Comparison of ENCODE assay signal across 11 cellular contexts in the genomic region with DNA sequence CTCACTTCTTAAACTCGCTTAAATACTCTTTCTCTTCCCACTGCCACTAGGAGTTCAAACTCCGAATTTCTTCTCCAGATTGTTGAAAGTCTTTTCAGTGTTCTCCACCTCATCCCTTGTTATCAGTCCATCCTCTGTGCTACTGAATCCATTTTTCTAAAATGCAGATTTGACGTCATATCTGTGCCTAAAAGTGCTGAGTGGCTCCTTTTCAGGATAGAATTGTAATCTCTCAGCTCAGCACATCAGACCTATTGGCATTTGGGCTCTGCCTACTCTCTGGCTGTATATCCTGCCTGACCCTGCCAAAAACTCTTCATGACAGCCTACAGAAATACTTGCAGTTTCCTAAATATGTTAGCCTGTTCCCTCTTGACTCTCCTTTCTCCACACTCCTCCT. TPM values are rescaled to one million over a fixed set of nuclear protein-coding genes. Genes with fewer than 3 reads are reported as not detected.
DNase-seq lines count a peak whose midpoint lies in the region; ATAC-seq, FAIRE-seq and TF ChIP-seq lines count a peak whose summit lies in the region.
"Had no signal": no experiment of that assay in that cellular context is flagged by ENCODE, and none has a peak within 500 bp of the region (broad histone marks: within the 10 kb centered on the region; RNA-seq: fewer than 3 reads in every experiment).

No MANE protein-coding gene starts in this region.

- POLR2A ChIA-PET in A549 (lab: Yijun Ruan, JAX), result interaction anchor here (1.3 kb wide), 1 partner anchor 77 kb away, joined by 5 read pairs; the partner anchor contains the start of gene TM9SF1

- no peak overlapping the region for H3K27ac ChIP-seq in A549
- H3K27ac ChIP-seq in left lung, result peak overlapping the region; percentile 97 to 99
- H3K27ac ChIP-seq: SJSA1 had no signal

- H3K4me3 ChIP-seq in A549, result no peak overlapping the region
- peak overlapping the region; percentile 92; the same call in 1 of the 2 replicates for H3K4me3 ChIP-seq in GM12865 (ENCODE audit: low read depth, low read length)
- H3K4me3 ChIP-seq in left lung, result no peak overlapping the region

- DNase-seq in A549 (ENCODE audit: low read depth in 1 of 2, low spot score in 1 of 2), result no peak
- no peak for DNase-seq in GM12865 (ENCODE audit: low read depth)
- no peak for DNase-seq in activated T-helper 2 cell treated with anti-CD3 and anti-CD28 coated beads, Interferon-gamma antibody, Interleukin-2, Interleukin-4, amounts not matched to agents 10 μg/mL and 5 μg/mL and 100 μg/mL, durations not matched to agents 14 hours and 24 hours and 36 hours (ENCODE audit: low spot score)
- DNase-seq in left lung, result no peak
- no peak for DNase-seq in cerebellar cortex (ENCODE audit: low spot score)
- no peak for DNase-seq in NCI-H524 (lab: John Stamatoyannopoulos, UW)
- DNase-seq: NCI-H446 had no signal

- no peaks in the 10 kb centered on the region for H3K27me3 Mint-ChIP-seq in activated T-helper 2 cell treated with anti-CD3 and anti-CD28 coated beads, Interferon-gamma antibody, Interleukin-2, Interleukin-4, amounts not matched to agents 10 μg/mL and 5 μg/mL and 100 μg/mL, durations not matched to agents 14 hours and 24 hours and 36 hours (ENCODE audit: low read depth)

- H3K27me3 ChIP-seq in left lung, result no peaks in the 10 kb centered on the region
- H3K27me3 ChIP-seq: SJSA1 had no signal

- FAIRE-seq in A549 (lab: Jason Lieb, UNC), result no peak

- H3K4me1 ChIP-seq in A549 (0 out of 3 replicates have a peak, but pooled peaks cover 5% of the 10 kb centered on the region), left lung (peaks cover 23 to 64% of the 10 kb centered on the region in 2 donors)

- H3K9me3 ChIP-seq in A549, result no peaks in the 10 kb centered on the region
- no peaks in the 10 kb centered on the region for H3K9me3 ChIP-seq in left lung
- H3K9me3 ChIP-seq: SJSA1, thoracic aorta had no signal

- no peak for TF ChIP-seq RAD21 in A549 (conservative IDR thresholded peaks at IDR 0.05 in 1 of 2, IDR thresholded peaks at IDR 0.05 in 1 of 2)

- intact Hi-C loops in activated T-helper 2 cell treated with anti-CD3 and anti-CD28 coated beads, Interferon-gamma antibody, Interleukin-2, Interleukin-4, amounts not matched to agents 10 μg/mL and 5 μg/mL and 100 μg/mL, durations not matched to agents 14 hours and 24 hours and 36 hours (cut with micrococcal nuclease), result no loop called here
- intact Hi-C loops in left lung (cut with DNase I), result no loop called here

- TF ChIP-seq CTCF in A549 (IDR thresholded peaks at IDR 0.05) (no peak), GM12865 (IDR thresholded peaks at IDR 0.05; ENCODE audit: insufficient read depth, low read depth, low read length, missing control alignments) (no peak), left lung (IDR thresholded peaks at IDR 0.05) (no peak)

- TF ChIP-seq EP300 in A549 (IDR thresholded peaks at IDR 0.05), result no peak

- no peaks in the 10 kb centered on the region for H3K9me3 Mint-ChIP-seq in activated T-helper 2 cell treated with anti-CD3 and anti-CD28 coated beads, Interferon-gamma antibody, Interleukin-2, Interleukin-4, amounts not matched to agents 10 μg/mL and 5 μg/mL and 100 μg/mL, durations not matched to agents 14 hours and 24 hours and 36 hours

- ATAC-seq in A549 (no peak), left lung (peak; percentile 2), HG02885 (IDR thresholded peaks at IDR 0.05; ENCODE audit: poor library complexity, unreplicated experiment) (no peak), GM18498 (IDR thresholded peaks at IDR 0.05; ENCODE audit: unreplicated experiment) (no peak)

- H3K36me3 Mint-ChIP-seq in activated T-helper 2 cell treated with anti-CD3 and anti-CD28 coated beads, Interferon-gamma antibody, Interleukin-2, Interleukin-4, amounts not matched to agents 10 μg/mL and 5 μg/mL and 100 μg/mL, durations not matched to agents 14 hours and 24 hours and 36 hours (ENCODE audit: low read depth), result peaks cover 11% of the 10 kb centered on the region

- WGBS in A549 (ENCODE audit: missing lambda C conversion rate), result 72% methylated on average over 3 of the region's 3 CpGs

- peaks cover 0 to 28% of the 10 kb centered on the region in 2 donors for H3K36me3 ChIP-seq in left lung
- H3K36me3 ChIP-seq: thoracic aorta had no signal

- H3K27ac Mint-ChIP-seq in activated T-helper 2 cell treated with anti-CD3 and anti-CD28 coated beads, Interferon-gamma antibody, Interleukin-2, Interleukin-4, amounts not matched to agents 10 μg/mL and 5 μg/mL and 100 μg/mL, durations not matched to agents 14 hours and 24 hours and 36 hours, result peak overlapping the region; percentile 74

- CTCF ChIA-PET in A549 (lab: Yijun Ruan, JAX), result interaction anchor here (1.5 to 34.0 kb wide), 8 partner anchors 10 to 165 kb away, joined by 4 to 469 read pairs (median 8); partner anchors contain the start of genes CIDEB, DHRS1, LTB4R and LTB4R2

- H3K4me1 Mint-ChIP-seq in activated T-helper 2 cell treated with anti-CD3 and anti-CD28 coated beads, Interferon-gamma antibody, Interleukin-2, Interleukin-4, amounts not matched to agents 10 μg/mL and 5 μg/mL and 100 μg/mL, durations not matched to agents 14 hours and 24 hours and 36 hours (ENCODE audit: low read depth), result peaks cover 30% of the 10 kb centered on the region

- TF ChIP-seq POLR2A in A549 (IDR thresholded peaks at IDR 0.05; ENCODE audit: low read length), result no peak

- H3K4me2 ChIP-seq in A549, result peak overlapping the region; percentile 85; the same call in 2 of the 3 replicates

- peak overlapping the region; percentile 72 for H3K4me3 Mint-ChIP-seq in activated T-helper 2 cell treated with anti-CD3 and anti-CD28 coated beads, Interferon-gamma antibody, Interleukin-2, Interleukin-4, amounts not matched to agents 10 μg/mL and 5 μg/mL and 100 μg/mL, durations not matched to agents 14 hours and 24 hours and 36 hours (ENCODE audit: low read depth)

TF ChIP-seq in A549, 52 proteins besides CTCF, POLR2A, EP300 and RAD21:
- TF ChIP-seq MAFK (IDR thresholded peaks at IDR 0.05; ENCODE audit: partially characterized antibody) (peak; percentile 85), HOXB5 (CRISPR knock-in tag; IDR thresholded peaks at IDR 0.05) (no peak)
TF ChIP-seq in A549: peak in this region for 1.

RNA-seq across cellular contexts. Expression of gene RABGGTA, which starts 1.0 kb away (rescaled TPM):
- polyA plus RNA-seq in A549 (2011; rRNA removed), result 18.6 and 22.4 TPM in 2 replicates
- polyA plus RNA-seq in A549 (2012; cell fraction: cytosol; rRNA removed), result 40.9 and 43.2 TPM in 2 replicates
- polyA plus RNA-seq in A549 (2012; cell fraction: nucleus; rRNA removed), result 157 and 208 TPM in 2 replicates
- polyA plus RNA-seq in A549 (2017; fragmentation: RNase III; extraction: RNeasy Plus Mini Kit Qiagen cat#74134 plus additional on column Dnase treatment), result 17.2 to 23.1 TPM (median 21.9 TPM) in 3 replicates
- 41.9 and 52.1 TPM in 2 replicates for polyA minus RNA-seq in A549 (2011; rRNA and poly(A)+ RNA removed)
- total RNA-seq in activated T-helper 2 cell treated with anti-CD3 and anti-CD28 coated beads, Interferon-gamma antibody, Interleukin-2, Interleukin-4, amounts not matched to agents 10 μg/mL and 5 μg/mL and 100 μg/mL, durations not matched to agents 14 hours and 24 hours and 36 hours, result 33.9 and 38.4 TPM in 2 replicates
- total RNA-seq in left lung, result 10 to 100 TPM; 49.3 to 53.3 TPM

RNA-seq across cellular contexts. Expression of gene TGM1, which starts 9.5 kb away (rescaled TPM):
- 0.61 and 1.7 TPM in 2 replicates for polyA plus RNA-seq in A549 (2011; rRNA removed)
- polyA plus RNA-seq in A549 (2012; cell fraction: cytosol; rRNA removed), result 1.7 and 2.3 TPM in 2 replicates
- 11.3 and 14.8 TPM in 2 replicates for polyA plus RNA-seq in A549 (2012; cell fraction: nucleus; rRNA removed)
- polyA plus RNA-seq in A549 (2017; fragmentation: RNase III; extraction: RNeasy Plus Mini Kit Qiagen cat#74134 plus additional on column Dnase treatment), result 1.3 to 1.8 TPM (median 1.4 TPM) in 3 replicates
- polyA minus RNA-seq in A549 (2011; rRNA and poly(A)+ RNA removed), result 1.6 and 3.3 TPM in 2 replicates
- total RNA-seq in activated T-helper 2 cell treated with anti-CD3 and anti-CD28 coated beads, Interferon-gamma antibody, Interleukin-2, Interleukin-4, amounts not matched to agents 10 μg/mL and 5 μg/mL and 100 μg/mL, durations not matched to agents 14 hours and 24 hours and 36 hours, result 3.4 and 4.4 TPM in 2 replicates
- total RNA-seq in left lung, result 1 to 10 TPM; 7.6 to 9.6 TPM

RNA-seq across cellular contexts. Expression of gene DHRS1, which starts 27.1 kb away (rescaled TPM):
- polyA plus RNA-seq in A549 (2011; rRNA removed) (17.4 and 17.9 TPM in 2 replicates), A549 (2017; fragmentation: RNase III; extraction: RNeasy Plus Mini Kit Qiagen cat#74134 plus additional on column Dnase treatment) (13.8 to 15.2 TPM (median 15.1 TPM) in 3 replicates)
- 19.2 and 19.4 TPM in 2 replicates for polyA plus RNA-seq in A549 (2012; cell fraction: cytosol; rRNA removed)
- 49.2 and 72.1 TPM in 2 replicates for polyA plus RNA-seq in A549 (2012; cell fraction: nucleus; rRNA removed)
- 14.9 and 17.5 TPM in 2 replicates for polyA minus RNA-seq in A549 (2011; rRNA and poly(A)+ RNA removed)
- 9.7 and 10.4 TPM in 2 replicates for total RNA-seq in activated T-helper 2 cell treated with anti-CD3 and anti-CD28 coated beads, Interferon-gamma antibody, Interleukin-2, Interleukin-4, amounts not matched to agents 10 μg/mL and 5 μg/mL and 100 μg/mL, durations not matched to agents 14 hours and 24 hours and 36 hours
- 10 to 100 TPM; 24.9 to 50.2 TPM for total RNA-seq in left lung

RNA-seq across cellular contexts. Expression of gene NOP9, which starts 27.2 kb away (rescaled TPM):
- polyA plus RNA-seq in A549 (2011; rRNA removed), result 16.5 and 23.6 TPM in 2 replicates
- 9.3 and 11.6 TPM in 2 replicates for polyA plus RNA-seq in A549 (2012; cell fraction: cytosol; rRNA removed)
- 52.4 and 55.3 TPM in 2 replicates for polyA plus RNA-seq in A549 (2012; cell fraction: nucleus; rRNA removed)
- polyA plus RNA-seq in A549 (2017; fragmentation: RNase III; extraction: RNeasy Plus Mini Kit Qiagen cat#74134 plus additional on column Dnase treatment), result 23.0 to 24.5 TPM (median 24.2 TPM) in 3 replicates
- 45.7 and 46.9 TPM in 2 replicates for polyA minus RNA-seq in A549 (2011; rRNA and poly(A)+ RNA removed)
- total RNA-seq in activated T-helper 2 cell treated with anti-CD3 and anti-CD28 coated beads, Interferon-gamma antibody, Interleukin-2, Interleukin-4, amounts not matched to agents 10 μg/mL and 5 μg/mL and 100 μg/mL, durations not matched to agents 14 hours and 24 hours and 36 hours, result 39.7 and 42.0 TPM in 2 replicates
- total RNA-seq in left lung, result 10 to 100 TPM; 22.4 to 24.8 TPM

RNA-seq across cellular contexts. Expression of gene TINF2, which starts 30.0 kb away (rescaled TPM):
- 51.3 and 73.0 TPM in 2 replicates for polyA plus RNA-seq in A549 (2011; rRNA removed)
- polyA plus RNA-seq in A549 (2012; cell fraction: cytosol; rRNA removed), result 25.1 and 30.3 TPM in 2 replicates
- 27.8 and 37.0 TPM in 2 replicates for polyA plus RNA-seq in A549 (2012; cell fraction: nucleus; rRNA removed)
- polyA plus RNA-seq in A549 (2017; fragmentation: RNase III; extraction: RNeasy Plus Mini Kit Qiagen cat#74134 plus additional on column Dnase treatment), result 33.1 to 44.5 TPM (median 38.5 TPM) in 3 replicates
- polyA minus RNA-seq in A549 (2011; rRNA and poly(A)+ RNA removed), result 53.5 and 60.4 TPM in 2 replicates
- total RNA-seq in activated T-helper 2 cell treated with anti-CD3 and anti-CD28 coated beads, Interferon-gamma antibody, Interleukin-2, Interleukin-4, amounts not matched to agents 10 μg/mL and 5 μg/mL and 100 μg/mL, durations not matched to agents 14 hours and 24 hours and 36 hours, result 81.1 and 87.3 TPM in 2 replicates
- total RNA-seq in left lung, result 100 to 1,000 TPM; 105 to 110 TPM

Comparison
In these comparisons a context has a peak if more than half of its experiments do, and no peak if none do; other contexts are left out.
1. H3K27ac ChIP-seq: peak in left lung (2 of 2); none in A549 (0 of 2).